In genomic region chrX:69361286-69361926, GRCh38 we compare ENCODE assay signal across 15 cellular contexts.
DNase-seq lines count a peak whose midpoint lies in the region; FAIRE-seq and TF ChIP-seq lines count a peak whose summit lies in the region.
"Had no signal": no experiment of that assay in that cellular context is flagged by ENCODE, and none has a peak within 500 bp of the region (broad histone marks: within the 10 kb centered on the region; RNA-seq: fewer than 3 reads in every experiment).

No MANE protein-coding gene starts in this region.

- H3K27me3 ChIP-seq in SK-N-SH (ENCODE audit: insufficient read depth), result no peaks in the 10 kb centered on the region; the same call in 1 of the 2 replicates
- H3K27me3 ChIP-seq: esophagus squamous epithelium had no signal

- H3K9ac ChIP-seq in SK-N-SH, result no peak overlapping the region

- no peaks in the 10 kb centered on the region for H3K79me2 ChIP-seq in SK-N-SH (ENCODE audit: insufficient read depth)

- TF ChIP-seq EP300 in SK-N-SH (IDR thresholded peaks at IDR 0.05; ENCODE audit: borderline replicate concordance in 1 of 2, low read depth in 1 of 2, low read length in 1 of 2), result no peak

- no peaks in the 10 kb centered on the region for H3K36me3 Mint-ChIP-seq in immature natural killer cell
- H3K36me3 Mint-ChIP-seq: stimulated activated effector memory CD8-positive, alpha-beta T cell treated with anti-CD3 and anti-CD28 coated beads, Interleukin-12 subunit alpha, Interleukin-12 subunit beta, amount 100 ng/mL, for 72 hours had no signal

- no peak overlapping the region for H3K4me3 Mint-ChIP-seq in immature natural killer cell
- H3K4me3 Mint-ChIP-seq: stimulated activated effector memory CD8-positive, alpha-beta T cell treated with anti-CD3 and anti-CD28 coated beads, Interleukin-12 subunit alpha, Interleukin-12 subunit beta, amount 100 ng/mL, for 72 hours had no signal

- H3K9me3 Mint-ChIP-seq in immature natural killer cell, result peaks cover 0 to 2% (median 0%) of the 10 kb centered on the region in 6 donors
- H3K9me3 Mint-ChIP-seq: stimulated activated effector memory CD8-positive, alpha-beta T cell treated with anti-CD3 and anti-CD28 coated beads, Interleukin-12 subunit alpha, Interleukin-12 subunit beta, amount 100 ng/mL, for 72 hours had no signal

- FAIRE-seq in D721Med (lab: Jason Lieb, UNC) (no peak), frontal cortex (lab: Jason Lieb, UNC) (no peak)
- FAIRE-seq: colon had no signal

- no peak overlapping the region for H3K4me3 ChIP-seq in SK-N-SH (ENCODE audit: low read depth in 2 of 2, low read length in 1 of 2)
- no peak overlapping the region for H3K4me3 ChIP-seq in foreskin fibroblast (ENCODE audit: low read depth in 1 of 2, low read length in 2 of 2)
- H3K4me3 ChIP-seq in skeletal muscle cell (ENCODE audit: low read depth, low read length), result no peak overlapping the region
- H3K4me3 ChIP-seq: esophagus squamous epithelium had no signal

- TF ChIP-seq RAD21 in SK-N-SH (IDR thresholded peaks at IDR 0.05; ENCODE audit: low read length), result no peak

- POLR2A ChIA-PET in SK-N-SH (lab: Yijun Ruan, JAX), result interaction anchor here (1.1 kb wide), 1 partner anchor 25 kb away, joined by 3 read pairs; no protein-coding TSS in a partner anchor

- no peaks in the 10 kb centered on the region for H3K36me3 ChIP-seq in SK-N-SH (replicated peaks in 1 of 2; ENCODE audit: control insufficient read depth in 1 of 2, insufficient read depth in 2 of 2, low read length in 1 of 2)
- H3K36me3 ChIP-seq: esophagus squamous epithelium had no signal

- H3K4me1 Mint-ChIP-seq in immature natural killer cell, result no peaks in the 10 kb centered on the region
- H3K4me1 Mint-ChIP-seq: stimulated activated effector memory CD8-positive, alpha-beta T cell treated with anti-CD3 and anti-CD28 coated beads, Interleukin-12 subunit alpha, Interleukin-12 subunit beta, amount 100 ng/mL, for 72 hours had no signal

- H3K9me3 ChIP-seq in SK-N-SH, result no peaks in the 10 kb centered on the region
- H3K9me3 ChIP-seq: esophagus squamous epithelium had no signal

- peaks cover 0 to 21% of the 10 kb centered on the region in 2 experiments; a peak in 1 of 4 replicates for H3K4me1 ChIP-seq in SK-N-SH (ENCODE audit: control insufficient read depth in 1 of 2, insufficient read depth in 2 of 2, low read depth in 1 of 2, low read length in 1 of 2)
- H3K4me1 ChIP-seq: esophagus squamous epithelium had no signal

- H4K20me1 ChIP-seq in SK-N-SH (ENCODE audit: insufficient read depth), result no peaks in the 10 kb centered on the region

- no peaks in the 10 kb centered on the region for H3K9me2 ChIP-seq in SK-N-SH

- 14% methylated on average over 6 of the region's 6 CpGs for WGBS in SK-N-SH (ENCODE audit: low lambda C conversion rate)

- peaks cover 0 to 2% (median 0%) of the 10 kb centered on the region in 3 donors for H3K27me3 Mint-ChIP-seq in immature natural killer cell (ENCODE audit: low read depth in 3 of 3)

- TF ChIP-seq CTCF in SK-N-SH (IDR thresholded peaks at IDR 0.05) (no peak), foreskin fibroblast (IDR thresholded peaks at IDR 0.05; ENCODE audit: low read depth, low read length) (no peak), D721Med (IDR thresholded peaks at IDR 0.05; ENCODE audit: insufficient read depth, missing control alignments) (no peak)

- CTCF ChIA-PET in SK-N-SH (lab: Yijun Ruan, JAX), result interaction anchor here (0.7 to 1.0 kb wide), 2 partner anchors 25 to 79 kb away, joined by 4 to 7 read pairs; no protein-coding TSS in a partner anchor

- H3K4me2 ChIP-seq in SK-N-SH, result peak overlapping the region; percentile 41; the same call in 1 of the 2 replicates

- DNase-seq in GM03348 (ENCODE audit: low spot score) (peak; percentile 66), SK-N-SH (peak; percentile 27), foreskin fibroblast (peak; percentile 10 to 25), skeletal muscle cell (ENCODE audit: low read depth) (peak; percentile 18), NCI-H526 (lab: John Stamatoyannopoulos, UW) (no peak), immature natural killer cell (no peak), D721Med (ENCODE audit: insufficient read length, low spot score) (no peak), frontal cortex (ENCODE audit: low spot score in 2 of 2) (no peak)
- DNase-seq: activated naive CD4-positive, alpha-beta T cell treated with anti-CD3 and anti-CD28 coated beads, Interleukin-2, amount 50 U/mL, for 16 hours; C1 segment of cervical spinal cord; esophagus squamous epithelium; NCI-H2029; stimulated activated CD4-positive, alpha-beta T cell treated with anti-CD3 and anti-CD28 coated beads, Interleukin-4, amount 100 ng/mL, for 24 hours had no signal

- no peak overlapping the region for H2AFZ ChIP-seq in SK-N-SH (ENCODE audit: low read depth)

- H3K27ac Mint-ChIP-seq in immature natural killer cell, result no peak overlapping the region
- H3K27ac Mint-ChIP-seq: stimulated activated effector memory CD8-positive, alpha-beta T cell treated with anti-CD3 and anti-CD28 coated beads, Interleukin-12 subunit alpha, Interleukin-12 subunit beta, amount 100 ng/mL, for 72 hours had no signal

- peak overlapping the region; percentile 57 to 65 for H3K27ac ChIP-seq in SK-N-SH (ENCODE audit: low read depth in 2 of 2, low read length in 1 of 2)

- no peaks in the 10 kb centered on the region for H3F3A ChIP-seq in SK-N-SH (replicated peaks; ENCODE audit: insufficient read depth)

TF ChIP-seq in SK-N-SH, 30 proteins besides CTCF, POLR2A, EP300 and RAD21:
- TF ChIP-seq TEAD4 (IDR thresholded peaks at IDR 0.05; ENCODE audit: borderline replicate concordance, insufficient read depth) (no peak), GATA2 (CRISPR knock-in tag; IDR thresholded peaks at IDR 0.05) (0 out of 2 replicates have a peak, but pooled peaks have one; percentile 10), YY1 (IDR thresholded peaks at IDR 0.05; ENCODE audit: low read depth) (no peak), PBX3 (IDR thresholded peaks at IDR 0.05) (no peak), MAX (IDR thresholded peaks at IDR 0.05; ENCODE audit: low read depth) (no peak), FOSL2 (IDR thresholded peaks at IDR 0.05; ENCODE audit: borderline replicate concordance, low read depth) (no peak), MEF2A (IDR thresholded peaks at IDR 0.05; ENCODE audit: borderline replicate concordance, low read depth) (no peak), RXRA (IDR thresholded peaks at IDR 0.05; ENCODE audit: borderline replicate concordance, low read depth) (no peak), TCF12 (IDR thresholded peaks at IDR 0.05) (peak; percentile 30; the same call in 1 of the 2 replicates), CHD2 (IDR thresholded peaks at IDR 0.05; ENCODE audit: low read length, partially characterized antibody) (no peak), NRF1 (IDR thresholded peaks at IDR 0.05; ENCODE audit: low read depth, low read length) (no peak)
TF ChIP-seq in SK-N-SH: peak in this region for 2.

Comparison
In these comparisons a context has a peak if more than half of its experiments do, and no peak if none do; other contexts are left out.
1. DNase-seq: peak in GM03348 (single experiment), SK-N-SH (single experiment), foreskin fibroblast (2 of 2) and skeletal muscle cell (single experiment); none in NCI-H526 (0 of 2), immature natural killer cell (0 of 3), D721Med (single experiment) and frontal cortex (0 of 2).